1 cellular context compared by ENCODE assay signal in genomic region chr11:125941606-125942275, GRCh38.
A peak's percentile ranks its signal among the peaks of the same experiment; 100 is the strongest.
TF ChIP-seq lines count a peak whose summit lies in the region.

No MANE protein-coding gene starts in this region.

TF ChIP-seq in H1, 55 proteins besides CTCF, POLR2A, EP300 and RAD21:
- TF ChIP-seq CHD2 (IDR thresholded peaks at IDR 0.05; ENCODE audit: low read length) (no peak), ASH2L (IDR thresholded peaks at IDR 0.05; ENCODE audit: low read length) (no peak), E2F6 (IDR thresholded peaks at IDR 0.05) (peak; percentile 48; the same call in 1 of the 2 replicates), TBP (IDR thresholded peaks at IDR 0.05; ENCODE audit: low read depth, low read length) (peak; percentile 31; the same call in 1 of the 2 replicates), SAP30 (IDR thresholded peaks at IDR 0.05; ENCODE audit: insufficient read depth, insufficient replicate concordance, low read length) (no peak), TCF12 (IDR thresholded peaks at IDR 0.05; ENCODE audit: low read depth, low read length) (peak; percentile 91; the same call in 1 of the 2 replicates), YY1 (IDR thresholded peaks at IDR 0.05; ENCODE audit: low read depth, low read length) (0 out of 2 replicates have a peak, but pooled peaks have one; percentile 41), ATF3 (IDR thresholded peaks at IDR 0.05; ENCODE audit: insufficient read depth, low read depth, low read length) (no peak), TAF1 (IDR thresholded peaks at IDR 0.05; ENCODE audit: low read depth, low read length) (peak; percentile 57), CREB1 (IDR thresholded peaks at IDR 0.05) (peak; percentile 43; the same call in 1 of the 2 replicates)
- TF ChIP-seq, protein P1, sequence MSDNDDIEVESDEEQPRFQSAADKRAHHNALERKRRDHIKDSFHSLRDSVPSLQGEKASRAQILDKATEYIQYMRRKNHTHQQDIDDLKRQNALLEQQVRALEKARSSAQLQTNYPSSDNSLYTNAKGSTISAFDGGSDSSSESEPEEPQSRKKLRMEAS (IDR thresholded peaks at IDR 0.05), result peak; percentile 76
TF ChIP-seq in H1: peak in this region for 7.
